11 cellular contexts compared by ENCODE assay signal in the genomic region with DNA sequence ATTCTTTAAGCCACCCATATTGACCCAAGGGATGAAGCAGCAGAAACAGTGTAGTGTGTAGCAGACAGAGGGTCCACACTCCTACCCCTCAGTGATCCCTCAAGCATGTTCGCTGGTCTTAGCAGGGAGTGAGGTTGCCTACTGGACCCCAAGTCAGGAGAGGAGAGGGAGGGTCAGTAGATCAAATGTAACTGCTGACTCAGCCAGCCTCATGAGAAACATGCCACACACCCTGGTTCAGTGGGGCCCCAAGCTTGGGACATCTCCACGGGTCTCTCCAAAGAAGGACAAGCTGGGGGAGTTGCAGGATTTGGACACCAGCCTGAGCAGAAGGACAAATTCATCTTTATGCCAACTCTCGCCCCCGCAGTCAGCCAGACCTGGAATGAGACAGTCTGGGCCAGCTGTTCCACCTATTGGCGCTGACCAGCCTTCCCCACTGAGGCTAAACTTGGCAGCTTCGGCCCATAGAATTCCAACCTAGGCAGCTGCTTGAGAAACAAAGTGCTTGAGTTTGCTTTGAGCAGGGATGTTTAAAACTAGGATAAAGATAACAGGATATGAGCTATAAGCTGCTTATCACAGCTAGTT.
DNase-seq lines count a peak whose midpoint lies in the region; ATAC-seq and TF ChIP-seq lines count a peak whose summit lies in the region.
"Had no signal": no experiment of that assay in that cellular context is flagged by ENCODE, and none has a peak within 500 bp of the region (broad histone marks: within the 10 kb centered on the region; RNA-seq: fewer than 3 reads in every experiment).

No MANE protein-coding gene starts in this region.

- H3K4me1 ChIP-seq in heart right ventricle, result peaks cover 42 to 100% (median 74%) of the 10 kb centered on the region in 9 donors
- H3K4me1 ChIP-seq in trophoblast cell (ENCODE audit: control insufficient read depth in 1 of 2, insufficient read depth in 2 of 2, low read length in 2 of 2), result peaks cover 17 to 27% of the 10 kb centered on the region in 2 experiments

- peak overlapping the region; percentile 52 for H2AK5ac ChIP-seq in trophoblast cell (ENCODE audit: low read length)

- peak overlapping the region; percentile 59 for H3K14ac ChIP-seq in trophoblast cell (ENCODE audit: low read length)

- H3K27ac ChIP-seq in heart right ventricle (peak overlapping the region in 9 of 10 donors; percentile 73 to 94 (median 82)), trophoblast cell (ENCODE audit: low read depth, low read length) (no peak overlapping the region)

- H2BK5ac ChIP-seq in trophoblast cell (ENCODE audit: low read depth, low read length, poor library complexity), result peak overlapping the region; percentile 23

- peak overlapping the region; percentile 75 for H2BK12ac ChIP-seq in trophoblast cell (ENCODE audit: low read length)

- intact Hi-C loops in heart right ventricle (cut with DNase I), result loop anchor here in 2 of 10 donors (5.0 kb wide), 1 partner anchor 68 kb away; a partner anchor contains a TSS

- H3K36me3 ChIP-seq in heart right ventricle (no peaks in the 10 kb centered on the region), trophoblast cell (ENCODE audit: control insufficient read depth in 1 of 2, insufficient read depth in 2 of 2, low read length in 2 of 2) (no peaks in the 10 kb centered on the region)

- H3K23ac ChIP-seq in trophoblast cell (ENCODE audit: low read length), result no peak overlapping the region

- H3K9me3 Mint-ChIP-seq in endothelial cell (ENCODE audit: unreplicated experiment), result no peaks in the 10 kb centered on the region
- H3K9me3 Mint-ChIP-seq in WTC11, result no peaks in the 10 kb centered on the region

- H3K27ac Mint-ChIP-seq in endothelial cell (ENCODE audit: unreplicated experiment) (no peak overlapping the region), WTC11 (no peak overlapping the region)

- H3K9me3 ChIP-seq in heart right ventricle, result no peaks in the 10 kb centered on the region
- H3K9me3 ChIP-seq in trophoblast cell (ENCODE audit: insufficient read depth, low read depth, low read length), result no peaks in the 10 kb centered on the region

- H4K12ac ChIP-seq in trophoblast cell (ENCODE audit: low read depth, low read length), result no peak overlapping the region

- H4K8ac ChIP-seq in trophoblast cell (ENCODE audit: low read depth, low read length), result peak overlapping the region; percentile 32

- peaks cover 8% of the 10 kb centered on the region for H3K79me1 ChIP-seq in trophoblast cell (ENCODE audit: low read length)

- ATAC-seq in heart right ventricle (peak; percentile 22 to 51 (median 41)), GM21360 (IDR thresholded peaks at IDR 0.05; ENCODE audit: unreplicated experiment) (no peak), WTC11 (no peak), HG03280 (IDR thresholded peaks at IDR 0.05; ENCODE audit: unreplicated experiment) (no peak)

- CTCF ChIA-PET in WTC11 (lab: Charles Lee), result interaction anchor here (1.0 to 1.9 kb wide), 3 partner anchors 10 to 183 kb away, joined by 3 to 6 read pairs (median 5); no protein-coding TSS in a partner anchor

- no peak overlapping the region for H2AFZ ChIP-seq in trophoblast cell (ENCODE audit: insufficient read depth, low read length, poor library complexity)

- H3K4me2 ChIP-seq in trophoblast cell (ENCODE audit: low read length), result no peak overlapping the region

- H3K36me3 Mint-ChIP-seq in endothelial cell (ENCODE audit: low read depth, unreplicated experiment), result no peaks in the 10 kb centered on the region
- H3K36me3 Mint-ChIP-seq in WTC11, result no peaks in the 10 kb centered on the region

- peaks cover 15% of the 10 kb centered on the region for H3K4me1 Mint-ChIP-seq in endothelial cell (ENCODE audit: unreplicated experiment)
- peaks cover 47% of the 10 kb centered on the region for H3K4me1 Mint-ChIP-seq in WTC11

- H3K4me3 Mint-ChIP-seq in endothelial cell (ENCODE audit: unreplicated experiment), result no peak overlapping the region
- H3K4me3 Mint-ChIP-seq in WTC11, result no peak overlapping the region

- in situ Hi-C loops in astrocyte of the cerebellum (cut with HindIII; ENCODE audit: low sequenced_read_pairs), result loop anchor here (5.0 to 10.0 kb wide), 2 partner anchors 37 to 60 kb away; no protein-coding TSS in a partner anchor

- H3K27me3 ChIP-seq in heart right ventricle (no peaks in the 10 kb centered on the region), trophoblast cell (ENCODE audit: insufficient read depth, low read length) (no peaks in the 10 kb centered on the region)

- peaks cover 1% of the 10 kb centered on the region for H3K27me3 Mint-ChIP-seq in endothelial cell (ENCODE audit: unreplicated experiment)
- no peaks in the 10 kb centered on the region for H3K27me3 Mint-ChIP-seq in WTC11 (ENCODE audit: low read depth)

- no peak overlapping the region for H3K9ac ChIP-seq in trophoblast cell (ENCODE audit: low read length)

- POLR2A ChIA-PET in WTC11 (lab: Charles Lee), result interaction anchor here (0.6 to 1.3 kb wide), 2 partner anchors 66 to 110 kb away, joined by 3 read pairs; a partner anchor contains a TSS

- H4K91ac ChIP-seq in trophoblast cell (ENCODE audit: low read depth, low read length), result peak overlapping the region; percentile 75

- no peaks in the 10 kb centered on the region for H3K79me2 ChIP-seq in trophoblast cell (ENCODE audit: control insufficient read depth, insufficient read depth, low read length, poor library complexity)

- DNase-seq in AG10803 (ENCODE audit: low read depth) (peak; percentile 52), astrocyte of the cerebellum (ENCODE audit: low read depth) (peak; percentile 73), heart right ventricle (peak; percentile 35 to 61), trophoblast cell (no peak), endothelial cell (ENCODE audit: low spot score) (no peak), WTC11 (ENCODE audit: low spot score) (no peak)
- DNase-seq: islet precursor cell, NCI-H1417 treated with DMSO at 0.1 percent for 48 hours, SIG-M5 had no signal

- H3K4ac ChIP-seq in trophoblast cell (ENCODE audit: low read depth, low read length), result no peak overlapping the region

- TF ChIP-seq CTCF in AG10803 (conservative IDR thresholded peaks at IDR 0.05; ENCODE audit: low read length) (no peak), astrocyte of the cerebellum (IDR thresholded peaks at IDR 0.05; ENCODE audit: low read depth, low read length, missing control alignments) (no peak), heart right ventricle (IDR thresholded peaks at IDR 0.05) (no peak), endothelial cell (IDR thresholded peaks at IDR 0.05; ENCODE audit: unreplicated experiment) (no peak), WTC11 (IDR thresholded peaks at IDR 0.05) (no peak)

- H3K4me3 ChIP-seq in AG10803 (ENCODE audit: low read length) (no peak overlapping the region), astrocyte of the cerebellum (ENCODE audit: low read depth, low read length) (no peak overlapping the region), heart right ventricle (no peak overlapping the region), trophoblast cell (ENCODE audit: low read depth, low read length) (no peak overlapping the region)

- peak overlapping the region; percentile 55 for H3K18ac ChIP-seq in trophoblast cell (ENCODE audit: low read length)

- 33 to 37% methylated on average over 6 of the region's 6 CpGs for whole genome bisulfite sequencing in heart right ventricle, 2 donors
- WGBS in trophoblast cell (ENCODE audit: extremely low coverage, insufficient coverage, insufficient read length), result no CpG with 5 or more reads among the region's 6 CpGs

- peak overlapping the region; percentile 52 for H2BK120ac ChIP-seq in trophoblast cell (ENCODE audit: insufficient read depth, low read length, poor library complexity)

TF ChIP-seq in WTC11, 78 proteins besides CTCF, POLR2A, EP300 and RAD21 (continues in another document):
- TF ChIP-seq, protein P1, sequence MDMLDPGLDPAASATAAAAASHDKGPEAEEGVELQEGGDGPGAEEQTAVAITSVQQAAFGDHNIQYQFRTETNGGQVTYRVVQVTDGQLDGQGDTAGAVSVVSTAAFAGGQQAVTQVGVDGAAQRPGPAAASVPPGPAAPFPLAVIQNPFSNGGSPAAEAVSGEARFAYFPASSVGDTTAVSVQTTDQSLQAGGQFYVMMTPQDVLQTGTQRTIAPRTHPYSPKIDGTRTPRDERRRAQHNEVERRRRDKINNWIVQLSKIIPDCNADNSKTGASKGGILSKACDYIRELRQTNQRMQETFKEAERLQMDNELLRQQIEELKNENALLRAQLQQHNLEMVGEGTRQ (CRISPR knock-in tag; IDR thresholded peaks at IDR 0.05), result no peak
- TF ChIP-seq TEAD1 (CRISPR knock-in tag; IDR thresholded peaks at IDR 0.05), result no peak
- no peak for TF ChIP-seq TEAD4 (CRISPR knock-in tag; IDR thresholded peaks at IDR 0.05)
- TF ChIP-seq, protein P2, sequence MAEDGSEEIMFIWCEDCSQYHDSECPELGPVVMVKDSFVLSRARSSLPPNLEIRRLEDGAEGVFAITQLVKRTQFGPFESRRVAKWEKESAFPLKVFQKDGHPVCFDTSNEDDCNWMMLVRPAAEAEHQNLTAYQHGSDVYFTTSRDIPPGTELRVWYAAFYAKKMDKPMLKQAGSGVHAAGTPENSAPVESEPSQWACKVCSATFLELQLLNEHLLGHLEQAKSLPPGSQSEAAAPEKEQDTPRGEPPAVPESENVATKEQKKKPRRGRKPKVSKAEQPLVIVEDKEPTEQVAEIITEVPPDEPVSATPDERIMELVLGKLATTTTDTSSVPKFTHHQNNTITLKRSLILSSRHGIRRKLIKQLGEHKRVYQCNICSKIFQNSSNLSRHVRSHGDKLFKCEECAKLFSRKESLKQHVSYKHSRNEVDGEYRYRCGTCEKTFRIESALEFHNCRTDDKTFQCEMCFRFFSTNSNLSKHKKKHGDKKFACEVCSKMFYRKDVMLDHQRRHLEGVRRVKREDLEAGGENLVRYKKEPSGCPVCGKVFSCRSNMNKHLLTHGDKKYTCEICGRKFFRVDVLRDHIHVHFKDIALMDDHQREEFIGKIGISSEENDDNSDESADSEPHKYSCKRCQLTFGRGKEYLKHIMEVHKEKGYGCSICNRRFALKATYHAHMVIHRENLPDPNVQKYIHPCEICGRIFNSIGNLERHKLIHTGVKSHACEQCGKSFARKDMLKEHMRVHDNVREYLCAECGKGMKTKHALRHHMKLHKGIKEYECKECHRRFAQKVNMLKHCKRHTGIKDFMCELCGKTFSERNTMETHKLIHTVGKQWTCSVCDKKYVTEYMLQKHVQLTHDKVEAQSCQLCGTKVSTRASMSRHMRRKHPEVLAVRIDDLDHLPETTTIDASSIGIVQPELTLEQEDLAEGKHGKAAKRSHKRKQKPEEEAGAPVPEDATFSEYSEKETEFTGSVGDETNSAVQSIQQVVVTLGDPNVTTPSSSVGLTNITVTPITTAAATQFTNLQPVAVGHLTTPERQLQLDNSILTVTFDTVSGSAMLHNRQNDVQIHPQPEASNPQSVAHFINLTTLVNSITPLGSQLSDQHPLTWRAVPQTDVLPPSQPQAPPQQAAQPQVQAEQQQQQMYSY (CRISPR knock-in tag; IDR thresholded peaks at IDR 0.05), result no peak

Comparison
In these comparisons a context has a peak if more than half of its experiments do, and no peak if none do; other contexts are left out.
1. DNase-seq: peak in AG10803 (single experiment), astrocyte of the cerebellum (single experiment) and heart right ventricle (2 of 2); none in trophoblast cell (0 of 2), endothelial cell (single experiment) and WTC11 (single experiment).
2. ATAC-seq: peak in heart right ventricle (8 of 8); none in GM21360 (single experiment), WTC11 (single experiment) and HG03280 (single experiment).